Comparison of ENCODE assay signal across 21 cellular contexts in the genomic region with DNA sequence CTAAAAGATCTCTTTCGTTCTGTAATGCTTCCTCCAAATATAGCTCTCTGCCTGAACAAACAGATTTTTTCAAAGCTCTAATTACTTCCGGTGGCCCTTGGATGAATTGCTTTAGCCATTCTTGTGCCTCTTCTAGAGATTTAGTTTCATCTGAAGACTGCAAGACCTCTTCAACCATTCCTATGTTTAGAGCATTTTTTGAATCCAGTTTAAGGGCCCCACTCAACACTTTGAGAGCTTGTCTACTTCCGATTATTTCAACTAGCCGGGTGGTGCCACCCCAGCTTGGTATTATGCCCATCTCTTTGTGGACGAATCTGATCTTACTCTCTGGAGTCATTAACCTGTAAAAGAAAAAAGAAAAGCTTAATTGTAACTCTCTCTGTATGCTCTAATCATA. TPM values are rescaled to one million over a fixed set of nuclear protein-coding genes. Genes with fewer than 3 reads are reported as not detected.
DNase-seq lines count a peak whose midpoint lies in the region; ATAC-seq and TF ChIP-seq lines count a peak whose summit lies in the region.
"Had no signal": no experiment of that assay in that cellular context is flagged by ENCODE, and none has a peak within 500 bp of the region (broad histone marks: within the 10 kb centered on the region; RNA-seq: fewer than 3 reads in every experiment).

No MANE protein-coding gene starts in this region.

- H3K27me3 ChIP-seq in transverse colon, result no peaks in the 10 kb centered on the region
- H3K27me3 ChIP-seq: BLaER1, heart right ventricle, tibial nerve had no signal

- 78 to 80% methylated on average over 3 to 5 of the region's 5 CpGs for WGBS in transverse colon (ENCODE audit: low coverage in 1 of 2), 2 donors

- in situ Hi-C loops in transverse colon (cut with MboI; ENCODE audit: low pct_ligation_motif_present in 1 of 4, low pct_unique_long_range_greater_than_20kb in 1 of 4, low sequenced_read_pairs in 3 of 4), result no loop called here

- peaks cover 15 to 27% (median 23%) of the 10 kb centered on the region in 3 donors for H3K4me1 Mint-ChIP-seq in IgD-negative memory B cell
- H3K4me1 Mint-ChIP-seq in activated naive CD8-positive, alpha-beta T cell treated with anti-CD3 and anti-CD28 coated beads for 36 hours, result peaks cover 46% of the 10 kb centered on the region
- H3K4me1 Mint-ChIP-seq in osteocyte (ENCODE audit: unreplicated experiment), result peaks cover 29% of the 10 kb centered on the region
- H3K4me1 Mint-ChIP-seq in stimulated activated naive CD8-positive, alpha-beta T cell treated with anti-CD3 and anti-CD28 coated beads, Interleukin-15, amount 100 ng/mL, for 72 hours, result peaks cover 21% of the 10 kb centered on the region
- H3K4me1 Mint-ChIP-seq: mesothelial cell of epicardium had no signal

- no peaks in the 10 kb centered on the region for H3K9me3 ChIP-seq in transverse colon
- H3K9me3 ChIP-seq: BLaER1, heart right ventricle, tibial nerve had no signal

- intact Hi-C loops in transverse colon (cut with DNase I; ENCODE audit: low total_unique reads), result no loop called here

- no peak for TF ChIP-seq EP300 in transverse colon (IDR thresholded peaks at IDR 0.05; ENCODE audit: low read depth)

- H3K4me3 Mint-ChIP-seq in IgD-negative memory B cell (no peak overlapping the region), osteocyte (ENCODE audit: unreplicated experiment) (no peak overlapping the region)
- no peak overlapping the region for H3K4me3 Mint-ChIP-seq in activated naive CD8-positive, alpha-beta T cell treated with anti-CD3 and anti-CD28 coated beads for 36 hours
- H3K4me3 Mint-ChIP-seq in stimulated activated naive CD8-positive, alpha-beta T cell treated with anti-CD3 and anti-CD28 coated beads, Interleukin-15, amount 100 ng/mL, for 72 hours, result no peak overlapping the region
- H3K4me3 Mint-ChIP-seq: mesothelial cell of epicardium had no signal

- no peak for TF ChIP-seq POLR2A in transverse colon (IDR thresholded peaks at IDR 0.05)

- no peak for ATAC-seq in stimulated activated naive CD8-positive, alpha-beta T cell treated with anti-CD3 and anti-CD28 coated beads, Interleukin-15, amount 100 ng/mL, for 72 hours
- ATAC-seq: HepG2 had no signal

- H3K27me3 Mint-ChIP-seq in IgD-negative memory B cell, result no peaks in the 10 kb centered on the region
- no peaks in the 10 kb centered on the region for H3K27me3 Mint-ChIP-seq in activated naive CD8-positive, alpha-beta T cell treated with anti-CD3 and anti-CD28 coated beads for 36 hours
- H3K27me3 Mint-ChIP-seq in osteocyte (ENCODE audit: unreplicated experiment), result no peaks in the 10 kb centered on the region
- no peaks in the 10 kb centered on the region for H3K27me3 Mint-ChIP-seq in stimulated activated naive CD8-positive, alpha-beta T cell treated with anti-CD3 and anti-CD28 coated beads, Interleukin-15, amount 100 ng/mL, for 72 hours

- no peak for TF ChIP-seq CTCF in osteocyte (IDR thresholded peaks at IDR 0.05)
- no peak for TF ChIP-seq CTCF in transverse colon (IDR thresholded peaks at IDR 0.05)

- H3K9me3 Mint-ChIP-seq in IgD-negative memory B cell (no peaks in the 10 kb centered on the region), osteocyte (ENCODE audit: unreplicated experiment) (no peaks in the 10 kb centered on the region)
- H3K9me3 Mint-ChIP-seq in activated naive CD8-positive, alpha-beta T cell treated with anti-CD3 and anti-CD28 coated beads for 36 hours, result no peaks in the 10 kb centered on the region
- H3K9me3 Mint-ChIP-seq in stimulated activated naive CD8-positive, alpha-beta T cell treated with anti-CD3 and anti-CD28 coated beads, Interleukin-15, amount 100 ng/mL, for 72 hours, result no peaks in the 10 kb centered on the region
- H3K9me3 Mint-ChIP-seq: mesothelial cell of epicardium had no signal

- H3K4me1 ChIP-seq in transverse colon, result peaks cover 0 to 10% (median 3%) of the 10 kb centered on the region in 4 donors
- H3K4me1 ChIP-seq: BLaER1 had no signal

- H3K27ac Mint-ChIP-seq in IgD-negative memory B cell, result peak overlapping the region in 2 of 3 donors; percentile 67 to 86
- peak overlapping the region; percentile 64 for H3K27ac Mint-ChIP-seq in activated naive CD8-positive, alpha-beta T cell treated with anti-CD3 and anti-CD28 coated beads for 36 hours
- H3K27ac Mint-ChIP-seq in osteocyte (ENCODE audit: unreplicated experiment), result peak overlapping the region; percentile 1
- H3K27ac Mint-ChIP-seq in stimulated activated naive CD8-positive, alpha-beta T cell treated with anti-CD3 and anti-CD28 coated beads, Interleukin-15, amount 100 ng/mL, for 72 hours, result peak overlapping the region in 1 of 2 donors; percentile 36
- H3K27ac Mint-ChIP-seq: mesothelial cell of epicardium had no signal

- H3K4me3 ChIP-seq in transverse colon, result no peak overlapping the region
- H3K4me3 ChIP-seq: BLaER1, heart right ventricle, skin epidermis, tibial nerve had no signal

- peaks cover 3% of the 10 kb centered on the region for H3K36me3 Mint-ChIP-seq in IgD-negative memory B cell
- peaks cover 56% of the 10 kb centered on the region for H3K36me3 Mint-ChIP-seq in activated naive CD8-positive, alpha-beta T cell treated with anti-CD3 and anti-CD28 coated beads for 36 hours
- H3K36me3 Mint-ChIP-seq in osteocyte (ENCODE audit: unreplicated experiment), result peaks cover 54% of the 10 kb centered on the region

- peaks cover 0 to 14% (median 7%) of the 10 kb centered on the region in 4 donors for H3K36me3 ChIP-seq in transverse colon

- DNase-seq in NCI-H1417 (lab: John Stamatoyannopoulos, UW) (peak in 2 of 3 experiments; percentile 42 to 45), NCI-H1417 treated with DMSO at 0.1 percent for 48 hours (lab: John Stamatoyannopoulos, UW) (no peak), osteocyte (ENCODE audit: extremely low spot score, unreplicated experiment) (no peak), transverse colon (no peak)
- no peak for DNase-seq in activated naive CD8-positive, alpha-beta T cell treated with anti-CD3 and anti-CD28 coated beads for 36 hours
- DNase-seq in activated CD8-positive, alpha-beta memory T cell treated with anti-CD3 and anti-CD28 coated beads, Interleukin-2, amount 50 U/mL, for 4 hours, result no peak
- DNase-seq in stimulated activated naive CD8-positive, alpha-beta T cell treated with anti-CD3 and anti-CD28 coated beads, Interleukin-15, amount 100 ng/mL, for 72 hours, result no peak
- DNase-seq: 8988T; activated CD8-positive, alpha-beta memory T cell treated with anti-CD3 and anti-CD28 coated beads, Interleukin-2, amount 50 U/mL, for 48 hours; DMS53; heart right ventricle; kidney; NCI-H2227 treated with DMSO at 0.1 percent for 48 hours; occipital lobe; SHP77 treated with DMSO at 0.1 percent for 48 hours had no signal

- H3K27ac ChIP-seq in transverse colon, result no peak overlapping the region
- H3K27ac ChIP-seq: BLaER1, skin epidermis, tibial nerve had no signal

RNA-seq across cellular contexts. Expression of gene RNF146, which starts 23.3 kb away (rescaled TPM):
- 16.4 TPM for polyA plus RNA-seq in IgD-negative memory B cell
- total RNA-seq in activated naive CD8-positive, alpha-beta T cell treated with anti-CD3 and anti-CD28 coated beads for 36 hours, result 10 to 100 TPM; 11.2 to 13.1 TPM
- total RNA-seq in osteocyte, result 53.9 and 58.4 TPM in 2 replicates
- total RNA-seq in transverse colon, result 10 to 100 TPM; 10.3 to 58.1 (median 29.0) TPM

RNA-seq across cellular contexts. Expression of gene ECHDC1, which starts 53.5 kb away (rescaled TPM):
- polyA plus RNA-seq in IgD-negative memory B cell, result 77.5 TPM
- 10 to 100 TPM; 61.7 to 64.1 TPM for total RNA-seq in activated naive CD8-positive, alpha-beta T cell treated with anti-CD3 and anti-CD28 coated beads for 36 hours
- 45.0 and 47.2 TPM in 2 replicates for total RNA-seq in osteocyte
- total RNA-seq in transverse colon, result 10 to 100 TPM; 13.1 to 77.8 (median 59.6) TPM

Comparison
In these comparisons a context has a peak if more than half of its experiments do, and no peak if none do; other contexts are left out.
1. DNase-seq: peak in NCI-H1417 (2 of 3); none in NCI-H1417 treated with DMSO at 0.1 percent for 48 hours (single experiment), activated naive CD8-positive, alpha-beta T cell treated with anti-CD3 and anti-CD28 coated beads for 36 hours (single experiment), osteocyte (single experiment), transverse colon (single experiment), activated CD8-positive, alpha-beta memory T cell treated with anti-CD3 and anti-CD28 coated beads, Interleukin-2, amount 50 U/mL, for 4 hours (single experiment) and stimulated activated naive CD8-positive, alpha-beta T cell treated with anti-CD3 and anti-CD28 coated beads, Interleukin-15, amount 100 ng/mL, for 72 hours (0 of 2).